ENCODE assay signal across 20 cellular contexts in the genomic region with DNA sequence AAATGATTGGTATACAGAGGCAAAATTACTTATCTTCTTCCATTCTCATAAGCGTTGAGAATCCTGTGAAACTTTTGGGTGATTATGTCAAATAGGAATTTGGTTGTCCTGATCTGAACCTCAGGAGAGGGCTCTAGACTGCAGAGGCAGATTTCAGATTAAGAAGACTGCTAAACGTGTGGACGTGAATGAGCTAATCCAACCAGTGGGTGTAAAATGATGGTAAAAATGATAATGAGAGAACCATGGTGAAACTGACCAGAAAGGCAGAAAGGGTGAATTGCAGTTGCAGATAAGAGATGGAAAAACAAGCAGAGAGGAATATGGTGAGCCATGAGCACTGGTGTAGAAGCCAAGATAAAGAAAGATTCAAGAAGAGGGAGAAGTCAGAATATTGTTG.
"Had no signal": no experiment of that assay in that cellular context is flagged by ENCODE, and none has a peak within 500 bp of the region (broad histone marks: within the 10 kb centered on the region; RNA-seq: fewer than 3 reads in every experiment).

No MANE protein-coding gene starts in this region.

- DNase-seq: Karpas-422, KG1, MG63, NCI-H1092, NCI-H1105 treated with DMSO at 0.1 percent for 48 hours, NCI-H1417 treated with DMSO at 0.1 percent for 48 hours, NCI-H146, NCI-H1694 treated with DMSO at 0.1 percent for 48 hours, NCI-H1930, NCI-H2081, NCI-H2107, NCI-H2227 treated with DMSO at 0.1 percent for 48 hours, NCI-H524, NCI-H526 treated with DMSO at 0.1 percent for 48 hours, NCI-H748 treated with DMSO at 0.1 percent for 48 hours, PC-3, SHP77, SK-N-SH, SW 1271 had no signal

- ATAC-seq: Panc1, PC-3 had no signal
